9 cellular contexts compared by ENCODE assay signal in the genomic region with DNA sequence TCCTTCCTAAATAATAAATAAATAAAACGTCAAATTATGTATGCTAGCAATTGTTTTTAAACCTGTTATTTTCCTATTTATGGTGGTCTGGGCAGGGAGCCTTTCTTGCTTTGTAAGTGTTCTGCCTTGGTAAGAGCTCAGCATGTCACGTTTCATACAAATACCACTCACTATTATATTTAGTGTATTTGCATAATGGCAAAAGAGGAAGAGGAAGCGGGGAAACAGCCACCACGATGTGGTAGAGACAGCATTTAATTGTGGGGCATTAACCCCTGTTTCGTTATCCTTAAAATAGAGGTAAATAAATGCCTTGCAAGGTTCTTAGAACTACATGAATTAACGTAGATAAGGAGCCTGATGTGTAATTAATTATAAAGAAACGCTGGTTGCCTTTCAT. TPM values are rescaled to one million over a fixed set of nuclear protein-coding genes. Genes with fewer than 3 reads are reported as not detected.
DNase-seq lines count a peak whose midpoint lies in the region; ATAC-seq, FAIRE-seq and TF ChIP-seq lines count a peak whose summit lies in the region.
"Had no signal": no experiment of that assay in that cellular context is flagged by ENCODE, and none has a peak within 500 bp of the region (broad histone marks: within the 10 kb centered on the region; RNA-seq: fewer than 3 reads in every experiment).

No MANE protein-coding gene starts in this region.

- H3K27me3 Mint-ChIP-seq in chondrocyte (ENCODE audit: low read depth): no peaks in the 10 kb centered on the region
- H3K27me3 Mint-ChIP-seq: stimulated activated naive CD8-positive, alpha-beta T cell treated with anti-CD3 and anti-CD28 coated beads, Interleukin-15, amount 100 ng/mL, for 72 hours had no signal

- H3K27ac Mint-ChIP-seq in chondrocyte (ENCODE audit: unreplicated experiment): no peak overlapping the region
- H3K27ac Mint-ChIP-seq: stimulated activated naive CD8-positive, alpha-beta T cell treated with anti-CD3 and anti-CD28 coated beads, Interleukin-15, amount 100 ng/mL, for 72 hours had no signal

- POLR2A ChIA-PET in endothelial cell of umbilical vein (lab: Charles Lee): no interaction called here

- H3K9me3 ChIP-seq in endothelial cell of umbilical vein (replicated peaks; ENCODE audit: control insufficient read depth, insufficient read depth, low read length) (no peaks in the 10 kb centered on the region), adrenal gland (replicated peaks in 1 of 3) (no peaks in the 10 kb centered on the region)

- FAIRE-seq in endothelial cell of umbilical vein (lab: Jason Lieb, UNC): no peak

- TF ChIP-seq CTCF in endothelial cell of umbilical vein (IDR thresholded peaks at IDR 0.05; ENCODE audit: extremely low read depth in 1 of 2, insufficient read depth in 1 of 2, low read depth in 1 of 2, low read length in 2 of 2): no peak
- TF ChIP-seq CTCF in adrenal gland (IDR thresholded peaks at IDR 0.05): no peak
- TF ChIP-seq CTCF in chondrocyte (IDR thresholded peaks at IDR 0.05): no peak

- CTCF ChIA-PET in endothelial cell of umbilical vein (lab: Charles Lee): interaction anchor here (1.2 to 1.6 kb wide), 3 partner anchors 10 to 214 kb away, joined by 3 to 5 read pairs (median 3); no protein-coding TSS in a partner anchor

- H3K79me2 ChIP-seq in endothelial cell of umbilical vein (ENCODE audit: control insufficient read depth, insufficient read depth, low read length): peaks cover 50% of the 10 kb centered on the region

- peaks cover 11% of the 10 kb centered on the region for H3K4me1 Mint-ChIP-seq in chondrocyte (ENCODE audit: low read depth)

- H3K4me2 ChIP-seq in endothelial cell of umbilical vein (ENCODE audit: insufficient read depth, low read length): peak overlapping the region; percentile 93

- ATAC-seq in GM18517 (IDR thresholded peaks at IDR 0.05; ENCODE audit: unreplicated experiment) (peak; percentile 72), GM21737 (IDR thresholded peaks at IDR 0.05; ENCODE audit: unreplicated experiment) (peak; percentile 38)
- ATAC-seq: stimulated activated naive CD8-positive, alpha-beta T cell treated with anti-CD3 and anti-CD28 coated beads, Interleukin-15, amount 100 ng/mL, for 72 hours had no signal

- H3K36me3 ChIP-seq in endothelial cell of umbilical vein (ENCODE audit: control insufficient read depth in 2 of 2, extremely low read depth in 1 of 2, insufficient read depth in 2 of 2, low read length in 2 of 2) (peaks cover 0 to 7% of the 10 kb centered on the region in 2 experiments), adrenal gland (replicated peaks in 1 of 2) (no peaks in the 10 kb centered on the region)

- TF ChIP-seq POLR2A in endothelial cell of umbilical vein (IDR thresholded peaks at IDR 0.05; ENCODE audit: low read depth, low read length) (no peak), adrenal gland (IDR thresholded peaks at IDR 0.05) (no peak)

- no peaks in the 10 kb centered on the region for H3K27me3 ChIP-seq in endothelial cell of umbilical vein (ENCODE audit: control insufficient read depth in 2 of 2, insufficient read depth in 2 of 2, low read length in 2 of 2)
- no peaks in the 10 kb centered on the region for H3K27me3 ChIP-seq in adrenal gland

- H3K9me3 Mint-ChIP-seq in chondrocyte (ENCODE audit: low read depth): no peaks in the 10 kb centered on the region
- H3K9me3 Mint-ChIP-seq: stimulated activated naive CD8-positive, alpha-beta T cell treated with anti-CD3 and anti-CD28 coated beads, Interleukin-15, amount 100 ng/mL, for 72 hours had no signal

- no peaks in the 10 kb centered on the region for H4K20me1 ChIP-seq in endothelial cell of umbilical vein (replicated peaks; ENCODE audit: control insufficient read depth, extremely low read depth, insufficient read depth, low read length)

- DNase-seq in Kasumi-1 (lab: John Stamatoyannopoulos, UW): peak; percentile 82 to 90
- no peak for DNase-seq in endothelial cell of umbilical vein (ENCODE audit: low read depth, low spot score)
- DNase-seq in NCI-H2171 treated with DMSO at 0.1 percent for 48 hours (lab: John Stamatoyannopoulos, UW): no peak
- DNase-seq in adrenal gland: no peak
- no peak for DNase-seq in chondrocyte (ENCODE audit: low spot score)
- no peak for DNase-seq in head of caudate nucleus

- H3K9me1 ChIP-seq in endothelial cell of umbilical vein (replicated peaks; ENCODE audit: control insufficient read depth, extremely low read depth, insufficient read depth, low read length): no peaks in the 10 kb centered on the region

- H3K4me1 ChIP-seq in endothelial cell of umbilical vein (ENCODE audit: control insufficient read depth, extremely low read depth, insufficient read depth, low read length): peaks cover 19% of the 10 kb centered on the region
- peaks cover 0 to 15% of the 10 kb centered on the region in 2 donors for H3K4me1 ChIP-seq in adrenal gland (replicated peaks in 1 of 2)

- no peak overlapping the region for H3K4me3 Mint-ChIP-seq in chondrocyte (ENCODE audit: unreplicated experiment)
- H3K4me3 Mint-ChIP-seq: stimulated activated naive CD8-positive, alpha-beta T cell treated with anti-CD3 and anti-CD28 coated beads, Interleukin-15, amount 100 ng/mL, for 72 hours had no signal

- H3K27ac ChIP-seq in endothelial cell of umbilical vein (ENCODE audit: insufficient read depth, low read depth, low read length) (no peak overlapping the region), adrenal gland (no peak overlapping the region)

- BruUV-seq in endothelial cell of umbilical vein (replicated peaks; lab: Mats Ljungman, UMichigan): no TSS peak

- intact Hi-C loops in endothelial cell of umbilical vein (cut with micrococcal nuclease): no loop called here
- intact Hi-C loops in adrenal gland (cut with DNase I): no loop called here
- intact Hi-C loops in head of caudate nucleus (cut with DNase I): no loop called here

- WGBS in adrenal gland, 4 donors: 60 to 66% (median 62%) methylated on average over 7 of the region's 7 CpGs

- dilution Hi-C loops in endothelial cell of umbilical vein (cut with MboI; ENCODE audit: extremely low pct_ligation_motif_present, low sequenced_read_pairs): no loop called here

- no peak overlapping the region for H2AFZ ChIP-seq in endothelial cell of umbilical vein (ENCODE audit: low read depth, low read length)

- H3K9ac ChIP-seq in endothelial cell of umbilical vein (replicated peaks; ENCODE audit: extremely low read depth, insufficient read depth, low read length): no peak overlapping the region

- peaks cover 3% of the 10 kb centered on the region for H3K36me3 Mint-ChIP-seq in chondrocyte (ENCODE audit: low read depth)

- peak overlapping the region in 1 of 3 experiments; percentile 94 for H3K4me3 ChIP-seq in endothelial cell of umbilical vein (replicated peaks in 1 of 3; ENCODE audit: insufficient read depth in 1 of 3, low read depth in 1 of 3, low read length in 3 of 3)
- H3K4me3 ChIP-seq in adrenal gland: no peak overlapping the region

TF ChIP-seq in endothelial cell of umbilical vein, 7 proteins besides CTCF, POLR2A, EP300 and RAD21:
- TF ChIP-seq POLR2AphosphoS5 (IDR thresholded peaks at IDR 0.05; ENCODE audit: insufficient read depth, low read depth, low read length) (no peak), EZH2 (IDR thresholded peaks at IDR 0.05; ENCODE audit: borderline replicate concordance, low read depth, low read length, severe bottlenecking) (no peak), FOS (IDR thresholded peaks at IDR 0.05; ENCODE audit: borderline replicate concordance, insufficient read depth, low read length) (no peak), GATA2 (IDR thresholded peaks at IDR 0.05; ENCODE audit: insufficient read depth, insufficient read length, low read depth, low read length) (no peak), JUN (IDR thresholded peaks at IDR 0.05; ENCODE audit: borderline replicate concordance, insufficient read depth, insufficient read length, low read depth) (no peak), MYC (IDR thresholded peaks at IDR 0.05; ENCODE audit: low read depth, low read length) (no peak)
- TF ChIP-seq, protein P1, sequence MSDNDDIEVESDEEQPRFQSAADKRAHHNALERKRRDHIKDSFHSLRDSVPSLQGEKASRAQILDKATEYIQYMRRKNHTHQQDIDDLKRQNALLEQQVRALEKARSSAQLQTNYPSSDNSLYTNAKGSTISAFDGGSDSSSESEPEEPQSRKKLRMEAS (IDR thresholded peaks at IDR 0.05; ENCODE audit: insufficient read depth, insufficient read length): no peak

RNA-seq across cellular contexts. Expression of a gene that starts 2.0 kb away (rescaled TPM):
- 87.4 and 104 TPM in 2 replicates for total RNA-seq in endothelial cell of umbilical vein
- 36.0 and 54.4 TPM in 2 replicates for polyA plus RNA-seq in endothelial cell of umbilical vein
- 78.8 and 101 TPM in 2 replicates for polyA plus RNA-seq in endothelial cell of umbilical vein (2011; cell fraction: cytosol; rRNA removed)
- 32.1 and 33.7 TPM in 2 replicates for polyA plus RNA-seq in endothelial cell of umbilical vein (2011; cell fraction: nucleus; rRNA removed)
- 78.2 and 144 TPM in 2 replicates for polyA plus RNA-seq in endothelial cell of umbilical vein (2012)
- polyA minus RNA-seq in endothelial cell of umbilical vein: 15.5 and 18.3 TPM in 2 replicates
- polyA minus RNA-seq in endothelial cell of umbilical vein (2011; cell fraction: cytosol; rRNA and poly(A)+ RNA removed): 3.7 TPM
- 6.3 and 9.8 TPM in 2 replicates for polyA minus RNA-seq in endothelial cell of umbilical vein (2011; cell fraction: nucleus; rRNA and poly(A)+ RNA removed)
- total RNA-seq in adrenal gland: 10 to 100 TPM in 1 of 8 donors, 1 to 10 TPM in 7; 4.8 to 11.1 (median 7.6) TPM
- polyA plus RNA-seq in adrenal gland: 10 to 100 TPM; 10.7 to 14.7 (median 11.6) TPM
- total RNA-seq in chondrocyte: 10.4 to 20.2 TPM (median 17.2 TPM) in 3 replicates

RNA-seq across cellular contexts. Expression of a gene that starts 42.5 kb away (rescaled TPM):
- total RNA-seq in endothelial cell of umbilical vein (26.3 and 35.0 TPM in 2 replicates), adrenal gland (10 to 100 TPM; 19.1 to 29.3 (median 25.5) TPM), chondrocyte (24.5 to 26.5 TPM (median 25.8 TPM) in 3 replicates)
- polyA plus RNA-seq in endothelial cell of umbilical vein (20.6 TPM in 2 replicates), adrenal gland (10 to 100 TPM; 26.4 to 32.0 (median 28.8) TPM)
- 22.4 and 25.0 TPM in 2 replicates for polyA plus RNA-seq in endothelial cell of umbilical vein (2011; cell fraction: cytosol; rRNA removed)
- 42.7 and 49.2 TPM in 2 replicates for polyA plus RNA-seq in endothelial cell of umbilical vein (2011; cell fraction: nucleus; rRNA removed)
- 19.1 and 26.8 TPM in 2 replicates for polyA plus RNA-seq in endothelial cell of umbilical vein (2012)
- polyA minus RNA-seq in endothelial cell of umbilical vein: 26.2 and 33.7 TPM in 2 replicates
- polyA minus RNA-seq in endothelial cell of umbilical vein (2011; cell fraction: cytosol; rRNA and poly(A)+ RNA removed): 12.3 TPM
- polyA minus RNA-seq in endothelial cell of umbilical vein (2011; cell fraction: nucleus; rRNA and poly(A)+ RNA removed): 41.6 and 51.2 TPM in 2 replicates

Comparison
In these comparisons a context has a peak if more than half of its experiments do, and no peak if none do; other contexts are left out.
1. DNase-seq: peak in Kasumi-1 (2 of 2); none in endothelial cell of umbilical vein (single experiment), NCI-H2171 treated with DMSO at 0.1 percent for 48 hours (single experiment), adrenal gland (0 of 7), chondrocyte (single experiment) and head of caudate nucleus (0 of 42).